In genomic region chr9:125706661-125707539, GRCh38 we compare ENCODE assay signal across 1 cellular context.
TF ChIP-seq lines count a peak whose summit lies in the region.

MAPKAP1 (minus strand) TSS chr9:125707208; CDS start chr9:125672574, 34,634 bp downstream.

TF ChIP-seq in HepG2, 621 proteins besides CTCF, POLR2A, EP300 and RAD21 (continued from another document and continues in another):
- TF ChIP-seq ZNF276 (CRISPR knock-in tag; IDR thresholded peaks at IDR 0.05; ENCODE audit: low read depth) (no peak), ZNF792 (CRISPR knock-in tag; IDR thresholded peaks at IDR 0.05) (peak; percentile 90), EZH2 (conservative IDR thresholded peaks at IDR 0.05; ENCODE audit: low read depth, low read length) (no peak), GATA4 (IDR thresholded peaks at IDR 0.05; ENCODE audit: borderline replicate concordance, low read depth) (peak; percentile 39; the same call in 1 of the 2 replicates), ZNF292 (CRISPR knock-in tag; IDR thresholded peaks at IDR 0.05; ENCODE audit: borderline replicate concordance, low read depth) (no peak), ZBTB21 (CRISPR knock-in tag; IDR thresholded peaks at IDR 0.05) (no peak), HOXA7 (CRISPR knock-in tag; IDR thresholded peaks at IDR 0.05) (no peak), ZNF609 (CRISPR knock-in tag; IDR thresholded peaks at IDR 0.05; ENCODE audit: borderline replicate concordance) (no peak), ZNF281 (CRISPR knock-in tag; IDR thresholded peaks at IDR 0.05; ENCODE audit: borderline replicate concordance) (no peak), ZSCAN29 (CRISPR knock-in tag; conservative IDR thresholded peaks at IDR 0.05) (no peak), ZNF777 (CRISPR knock-in tag; IDR thresholded peaks at IDR 0.05) (no peak), PHF8 (CRISPR knock-in tag; IDR thresholded peaks at IDR 0.05) (peak; percentile 92), CENPT (CRISPR knock-in tag; IDR thresholded peaks at IDR 0.05; ENCODE audit: low read depth) (no peak), SRY (CRISPR knock-in tag; IDR thresholded peaks at IDR 0.05) (no peak), RXRA (CRISPR knock-in tag; IDR thresholded peaks at IDR 0.05) (peak; percentile 63; the same call in 1 of the 2 replicates), ZKSCAN5 (CRISPR knock-in tag; IDR thresholded peaks at IDR 0.05) (no peak), IRX3 (CRISPR knock-in tag; IDR thresholded peaks at IDR 0.05; ENCODE audit: borderline replicate concordance, low read depth) (no peak; the same call in 1 of the 2 replicates), ZNF644 (CRISPR knock-in tag; IDR thresholded peaks at IDR 0.05; ENCODE audit: low read depth) (no peak), MED1 (CRISPR knock-in tag; IDR thresholded peaks at IDR 0.05) (peak; percentile 31), ZNF12 (CRISPR knock-in tag; IDR thresholded peaks at IDR 0.05) (no peak), RFXAP (CRISPR knock-in tag; IDR thresholded peaks at IDR 0.05; ENCODE audit: borderline replicate concordance) (peak; percentile 54; the same call in 1 of the 2 replicates), STAG1 (CRISPR knock-in tag; IDR thresholded peaks at IDR 0.05) (no peak), SRSF1 (optimal IDR thresholded peaks at IDR 0.05; ENCODE audit: low read depth, low read length) (no peak), THAP11 (CRISPR knock-in tag; IDR thresholded peaks at IDR 0.05) (peak; percentile 91), ZNF496 (CRISPR knock-in tag; IDR thresholded peaks at IDR 0.05; ENCODE audit: insufficient replicate concordance) (no peak), TBX2 (CRISPR knock-in tag; IDR thresholded peaks at IDR 0.05; ENCODE audit: borderline replicate concordance) (peak; percentile 52; the same call in 1 of the 2 replicates), ZNF460 (CRISPR knock-in tag; IDR thresholded peaks at IDR 0.05; ENCODE audit: borderline replicate concordance) (no peak), JDP2 (CRISPR knock-in tag; IDR thresholded peaks at IDR 0.05; ENCODE audit: borderline replicate concordance) (no peak), ATAD3A (CRISPR knock-in tag; IDR thresholded peaks at IDR 0.05) (no peak), CBX5 (CRISPR knock-in tag; IDR thresholded peaks at IDR 0.05; ENCODE audit: borderline replicate concordance) (no peak), ZNF563 (CRISPR knock-in tag; IDR thresholded peaks at IDR 0.05) (peak; percentile 49; the same call in 1 of the 2 replicates), ZNF558 (CRISPR knock-in tag; IDR thresholded peaks at IDR 0.05; ENCODE audit: borderline replicate concordance) (no peak; the same call in 1 of the 2 replicates), ZNF598 (CRISPR knock-in tag; IDR thresholded peaks at IDR 0.05; ENCODE audit: borderline replicate concordance) (0 out of 2 replicates have a peak, but pooled peaks have one; percentile 42), TCF12 (IDR thresholded peaks at IDR 0.05) (no peak), TCF12 (CRISPR knock-in tag; IDR thresholded peaks at IDR 0.05) (no peak), MAF1 (CRISPR knock-in tag; IDR thresholded peaks at IDR 0.05; ENCODE audit: borderline replicate concordance) (no peak; the same call in 1 of the 2 replicates), PBX3 (CRISPR knock-in tag; IDR thresholded peaks at IDR 0.05; ENCODE audit: borderline replicate concordance) (no peak)
- TF ChIP-seq, protein P1, sequence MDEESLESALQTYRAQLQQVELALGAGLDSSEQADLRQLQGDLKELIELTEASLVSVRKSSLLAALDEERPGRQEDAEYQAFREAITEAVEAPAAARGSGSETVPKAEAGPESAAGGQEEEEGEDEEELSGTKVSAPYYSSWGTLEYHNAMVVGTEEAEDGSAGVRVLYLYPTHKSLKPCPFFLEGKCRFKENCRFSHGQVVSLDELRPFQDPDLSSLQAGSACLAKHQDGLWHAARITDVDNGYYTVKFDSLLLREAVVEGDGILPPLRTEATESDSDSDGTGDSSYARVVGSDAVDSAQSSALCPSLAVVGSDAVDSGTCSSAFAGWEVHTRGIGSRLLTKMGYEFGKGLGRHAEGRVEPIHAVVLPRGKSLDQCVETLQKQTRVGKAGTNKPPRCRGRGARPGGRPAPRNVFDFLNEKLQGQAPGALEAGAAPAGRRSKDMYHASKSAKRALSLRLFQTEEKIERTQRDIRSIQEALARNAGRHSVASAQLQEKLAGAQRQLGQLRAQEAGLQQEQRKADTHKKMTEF (CRISPR knock-in tag; IDR thresholded peaks at IDR 0.05) = peak; percentile 77; the same call in 1 of the 2 replicates
- TF ChIP-seq, protein P2, sequence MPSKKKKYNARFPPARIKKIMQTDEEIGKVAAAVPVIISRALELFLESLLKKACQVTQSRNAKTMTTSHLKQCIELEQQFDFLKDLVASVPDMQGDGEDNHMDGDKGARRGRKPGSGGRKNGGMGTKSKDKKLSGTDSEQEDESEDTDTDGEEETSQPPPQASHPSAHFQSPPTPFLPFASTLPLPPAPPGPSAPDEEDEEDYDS (CRISPR knock-in tag; IDR thresholded peaks at IDR 0.05) = peak; percentile 80
- TF ChIP-seq, protein P3, sequence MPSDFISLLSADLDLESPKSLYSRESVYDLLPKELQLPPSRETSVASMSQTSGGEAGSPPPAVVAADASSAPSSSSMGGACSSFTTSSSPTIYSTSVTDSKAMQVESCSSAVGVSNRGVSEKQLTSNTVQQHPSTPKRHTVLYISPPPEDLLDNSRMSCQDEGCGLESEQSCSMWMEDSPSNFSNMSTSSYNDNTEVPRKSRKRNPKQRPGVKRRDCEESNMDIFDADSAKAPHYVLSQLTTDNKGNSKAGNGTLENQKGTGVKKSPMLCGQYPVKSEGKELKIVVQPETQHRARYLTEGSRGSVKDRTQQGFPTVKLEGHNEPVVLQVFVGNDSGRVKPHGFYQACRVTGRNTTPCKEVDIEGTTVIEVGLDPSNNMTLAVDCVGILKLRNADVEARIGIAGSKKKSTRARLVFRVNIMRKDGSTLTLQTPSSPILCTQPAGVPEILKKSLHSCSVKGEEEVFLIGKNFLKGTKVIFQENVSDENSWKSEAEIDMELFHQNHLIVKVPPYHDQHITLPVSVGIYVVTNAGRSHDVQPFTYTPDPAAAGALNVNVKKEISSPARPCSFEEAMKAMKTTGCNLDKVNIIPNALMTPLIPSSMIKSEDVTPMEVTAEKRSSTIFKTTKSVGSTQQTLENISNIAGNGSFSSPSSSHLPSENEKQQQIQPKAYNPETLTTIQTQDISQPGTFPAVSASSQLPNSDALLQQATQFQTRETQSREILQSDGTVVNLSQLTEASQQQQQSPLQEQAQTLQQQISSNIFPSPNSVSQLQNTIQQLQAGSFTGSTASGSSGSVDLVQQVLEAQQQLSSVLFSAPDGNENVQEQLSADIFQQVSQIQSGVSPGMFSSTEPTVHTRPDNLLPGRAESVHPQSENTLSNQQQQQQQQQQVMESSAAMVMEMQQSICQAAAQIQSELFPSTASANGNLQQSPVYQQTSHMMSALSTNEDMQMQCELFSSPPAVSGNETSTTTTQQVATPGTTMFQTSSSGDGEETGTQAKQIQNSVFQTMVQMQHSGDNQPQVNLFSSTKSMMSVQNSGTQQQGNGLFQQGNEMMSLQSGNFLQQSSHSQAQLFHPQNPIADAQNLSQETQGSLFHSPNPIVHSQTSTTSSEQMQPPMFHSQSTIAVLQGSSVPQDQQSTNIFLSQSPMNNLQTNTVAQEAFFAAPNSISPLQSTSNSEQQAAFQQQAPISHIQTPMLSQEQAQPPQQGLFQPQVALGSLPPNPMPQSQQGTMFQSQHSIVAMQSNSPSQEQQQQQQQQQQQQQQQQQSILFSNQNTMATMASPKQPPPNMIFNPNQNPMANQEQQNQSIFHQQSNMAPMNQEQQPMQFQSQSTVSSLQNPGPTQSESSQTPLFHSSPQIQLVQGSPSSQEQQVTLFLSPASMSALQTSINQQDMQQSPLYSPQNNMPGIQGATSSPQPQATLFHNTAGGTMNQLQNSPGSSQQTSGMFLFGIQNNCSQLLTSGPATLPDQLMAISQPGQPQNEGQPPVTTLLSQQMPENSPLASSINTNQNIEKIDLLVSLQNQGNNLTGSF (CRISPR knock-in tag; IDR thresholded peaks at IDR 0.05) = no peak
- TF ChIP-seq, protein P4, sequence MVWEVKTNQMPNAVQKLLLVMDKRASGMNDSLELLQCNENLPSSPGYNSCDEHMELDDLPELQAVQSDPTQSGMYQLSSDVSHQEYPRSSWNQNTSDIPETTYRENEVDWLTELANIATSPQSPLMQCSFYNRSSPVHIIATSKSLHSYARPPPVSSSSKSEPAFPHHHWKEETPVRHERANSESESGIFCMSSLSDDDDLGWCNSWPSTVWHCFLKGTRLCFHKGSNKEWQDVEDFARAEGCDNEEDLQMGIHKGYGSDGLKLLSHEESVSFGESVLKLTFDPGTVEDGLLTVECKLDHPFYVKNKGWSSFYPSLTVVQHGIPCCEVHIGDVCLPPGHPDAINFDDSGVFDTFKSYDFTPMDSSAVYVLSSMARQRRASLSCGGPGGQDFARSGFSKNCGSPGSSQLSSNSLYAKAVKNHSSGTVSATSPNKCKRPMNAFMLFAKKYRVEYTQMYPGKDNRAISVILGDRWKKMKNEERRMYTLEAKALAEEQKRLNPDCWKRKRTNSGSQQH (CRISPR knock-in tag; IDR thresholded peaks at IDR 0.05; ENCODE audit: low read depth) = no peak
- TF ChIP-seq, protein P5, sequence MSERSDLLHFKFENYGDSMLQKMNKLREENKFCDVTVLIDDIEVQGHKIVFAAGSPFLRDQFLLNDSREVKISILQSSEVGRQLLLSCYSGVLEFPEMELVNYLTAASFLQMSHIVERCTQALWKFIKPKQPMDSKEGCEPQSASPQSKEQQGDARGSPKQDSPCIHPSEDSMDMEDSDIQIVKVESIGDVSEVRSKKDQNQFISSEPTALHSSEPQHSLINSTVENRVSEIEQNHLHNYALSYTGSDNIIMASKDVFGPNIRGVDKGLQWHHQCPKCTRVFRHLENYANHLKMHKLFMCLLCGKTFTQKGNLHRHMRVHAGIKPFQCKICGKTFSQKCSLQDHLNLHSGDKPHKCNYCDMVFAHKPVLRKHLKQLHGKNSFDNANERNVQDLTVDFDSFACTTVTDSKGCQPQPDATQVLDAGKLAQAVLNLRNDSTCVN (CRISPR knock-in tag; IDR thresholded peaks at IDR 0.05; ENCODE audit: borderline replicate concordance) = 0 out of 2 replicates have a peak, but pooled peaks have one; percentile 47
